9 cellular contexts compared by ENCODE assay signal in genomic region chr16:27405546-27406451, GRCh38. TPM values are rescaled to one million over a fixed set of nuclear protein-coding genes. Genes with fewer than 3 reads are reported as not detected.
A peak's percentile ranks its signal among the peaks of the same experiment; 100 is the strongest.
DNase-seq lines count a peak whose midpoint lies in the region; ATAC-seq and TF ChIP-seq lines count a peak whose summit lies in the region.
"Had no signal": no experiment of that assay in that cellular context is flagged by ENCODE, and none has a peak within 500 bp of the region (broad histone marks: within the 10 kb centered on the region; RNA-seq: fewer than 3 reads in every experiment).

No MANE protein-coding gene starts in this region.

- DNase-seq in stimulated activated CD4-positive, alpha-beta T cell treated with anti-CD3 and anti-CD28 coated beads, Interleukin-15, amount 100 ng/mL, for 24 hours, result peak; percentile 88
- DNase-seq in RPMI8226 (no peak), gastrocnemius medialis (no peak), NCI-H187 treated with DMSO at 0.1 percent for 48 hours (lab: John Stamatoyannopoulos, UW) (no peak), SKM-1 (lab: John Stamatoyannopoulos, UW; ENCODE audit: unreplicated experiment) (no peak)

- no peak for ATAC-seq in gastrocnemius medialis

- peak overlapping the region; percentile 96 for H3K27ac Mint-ChIP-seq in T-helper 1 cell treated with Interleukin-12 subunit alpha and Interleukin-12 subunit beta and Interleukin-4 antibody, amounts not matched to agents 30 μg/mL and 1 μg/mL, for 36 hours
- peak overlapping the region; percentile 87 for H3K27ac Mint-ChIP-seq in activated naive CD4-positive, alpha-beta T cell treated with anti-CD3 and anti-CD28 coated beads, Interleukin-2, amount 50 U/mL, for 24 hours

- H3F3A ChIP-seq in DOHH2 (ENCODE audit: control insufficient read depth, insufficient read depth), result peaks cover 24% of the 10 kb centered on the region

- H3K27me3 ChIP-seq in DOHH2 (ENCODE audit: control insufficient read depth, low read length) (peaks cover 6% of the 10 kb centered on the region; the same call in 1 of the 2 replicates), gastrocnemius medialis (peaks cover 7% of the 10 kb centered on the region in 3 donors)

- no peaks in the 10 kb centered on the region for H4K20me1 ChIP-seq in DOHH2 (ENCODE audit: control insufficient read depth, insufficient read depth, low read depth, low read length)

- TF ChIP-seq CTCF in DOHH2 (IDR thresholded peaks at IDR 0.05; ENCODE audit: low read depth, low read length, poor library complexity, severe bottlenecking) (no peak), gastrocnemius medialis (IDR thresholded peaks at IDR 0.05 in 4 of 5, conservative IDR thresholded peaks at IDR 0.05 in 1 of 5) (no peak)

- H3K4me3 ChIP-seq in DOHH2 (ENCODE audit: low read length) (peak overlapping the region; percentile 55), gastrocnemius medialis (no peak overlapping the region)
- H3K4me3 ChIP-seq: breast epithelium had no signal

- H3K27me3 Mint-ChIP-seq in T-helper 1 cell treated with Interleukin-12 subunit alpha and Interleukin-12 subunit beta and Interleukin-4 antibody, amounts not matched to agents 30 μg/mL and 1 μg/mL, for 36 hours (ENCODE audit: low read depth), result no peaks in the 10 kb centered on the region
- no peaks in the 10 kb centered on the region for H3K27me3 Mint-ChIP-seq in activated naive CD4-positive, alpha-beta T cell treated with anti-CD3 and anti-CD28 coated beads, Interleukin-2, amount 50 U/mL, for 24 hours

- H3K36me3 ChIP-seq in DOHH2 (ENCODE audit: control insufficient read depth, low read length) (peaks cover 65% of the 10 kb centered on the region), gastrocnemius medialis (no peaks in the 10 kb centered on the region)
- H3K36me3 ChIP-seq: breast epithelium had no signal

- H3K4me1 Mint-ChIP-seq in T-helper 1 cell treated with Interleukin-12 subunit alpha and Interleukin-12 subunit beta and Interleukin-4 antibody, amounts not matched to agents 30 μg/mL and 1 μg/mL, for 36 hours (ENCODE audit: low read depth), result peaks cover 64% of the 10 kb centered on the region
- peaks cover 65% of the 10 kb centered on the region for H3K4me1 Mint-ChIP-seq in activated naive CD4-positive, alpha-beta T cell treated with anti-CD3 and anti-CD28 coated beads, Interleukin-2, amount 50 U/mL, for 24 hours

- H3K79me2 ChIP-seq in DOHH2 (ENCODE audit: control insufficient read depth, low read length), result peaks cover 70% of the 10 kb centered on the region

- no peaks in the 10 kb centered on the region for H3K9me2 ChIP-seq in DOHH2 (replicated peaks; ENCODE audit: control insufficient read depth, low read length)

- H3K4me1 ChIP-seq in DOHH2 (ENCODE audit: control insufficient read depth, low read length), result peaks cover 91% of the 10 kb centered on the region
- H3K4me1 ChIP-seq in gastrocnemius medialis, result no peaks in the 10 kb centered on the region
- H3K4me1 ChIP-seq: breast epithelium had no signal

- no peak for TF ChIP-seq POLR2A in gastrocnemius medialis (IDR thresholded peaks at IDR 0.05)

- peak overlapping the region; percentile 85 for H3K4me3 Mint-ChIP-seq in T-helper 1 cell treated with Interleukin-12 subunit alpha and Interleukin-12 subunit beta and Interleukin-4 antibody, amounts not matched to agents 30 μg/mL and 1 μg/mL, for 36 hours
- peak overlapping the region; percentile 99 for H3K4me3 Mint-ChIP-seq in activated naive CD4-positive, alpha-beta T cell treated with anti-CD3 and anti-CD28 coated beads, Interleukin-2, amount 50 U/mL, for 24 hours

- H3K4me2 ChIP-seq in DOHH2 (ENCODE audit: low read length), result peak overlapping the region; percentile 97

- in situ Hi-C loops in gastrocnemius medialis (cut with MboI; ENCODE audit: low sequenced_read_pairs in 4 of 4), result loop anchor here in 1 of 4 donors (25.0 kb wide), 1 partner anchor 93 kb away; the partner anchor contains the start of gene IL4R

- peaks cover 49% of the 10 kb centered on the region for H3K36me3 Mint-ChIP-seq in T-helper 1 cell treated with Interleukin-12 subunit alpha and Interleukin-12 subunit beta and Interleukin-4 antibody, amounts not matched to agents 30 μg/mL and 1 μg/mL, for 36 hours (ENCODE audit: low read depth)
- peaks cover 48% of the 10 kb centered on the region for H3K36me3 Mint-ChIP-seq in activated naive CD4-positive, alpha-beta T cell treated with anti-CD3 and anti-CD28 coated beads, Interleukin-2, amount 50 U/mL, for 24 hours

- H3K9me3 Mint-ChIP-seq in T-helper 1 cell treated with Interleukin-12 subunit alpha and Interleukin-12 subunit beta and Interleukin-4 antibody, amounts not matched to agents 30 μg/mL and 1 μg/mL, for 36 hours, result no peaks in the 10 kb centered on the region
- no peaks in the 10 kb centered on the region for H3K9me3 Mint-ChIP-seq in activated naive CD4-positive, alpha-beta T cell treated with anti-CD3 and anti-CD28 coated beads, Interleukin-2, amount 50 U/mL, for 24 hours

- intact Hi-C loops in gastrocnemius medialis (cut with DNase I; ENCODE audit: low total_unique reads), result no loop called here

- H3K27ac ChIP-seq in DOHH2 (ENCODE audit: low read depth, low read length), result peak overlapping the region; percentile 41
- no peak overlapping the region for H3K27ac ChIP-seq in gastrocnemius medialis
- H3K27ac ChIP-seq: breast epithelium had no signal

- no peaks in the 10 kb centered on the region for H3K9me3 ChIP-seq in DOHH2 (ENCODE audit: control insufficient read depth, insufficient read depth, low read length)
- H3K9me3 ChIP-seq in gastrocnemius medialis, result no peaks in the 10 kb centered on the region
- H3K9me3 ChIP-seq: breast epithelium had no signal

RNA-seq across cellular contexts. Expression of gene IL21R, which starts 3.8 kb away (rescaled TPM):
- under 1 TPM in 1 of 4 donors, not detected in 3; 0.15 TPM for total RNA-seq in gastrocnemius medialis
